ENCODE assay signal across 33 cellular contexts in genomic region chr20:40522405-40522804, GRCh38.
"Had no signal": no experiment of that assay in that cellular context is flagged by ENCODE, and none has a peak within 500 bp of the region (broad histone marks: within the 10 kb centered on the region; RNA-seq: fewer than 3 reads in every experiment).

No MANE protein-coding gene starts in this region.

- H3K27me3 ChIP-seq: MG63 had no signal

- H3K4me3 ChIP-seq: MG63 had no signal

- DNase-seq: Karpas-422, MG63, MM.1S, MV-4-11, NCI-H1048, NCI-H1092, NCI-H1092 treated with DMSO at 0.1 percent for 48 hours, NCI-H1105, NCI-H1105 treated with DMSO at 0.1 percent for 48 hours, NCI-H1417 treated with DMSO at 0.1 percent for 48 hours, NCI-H1436, NCI-H1436 treated with DMSO at 0.1 percent for 48 hours, NCI-H146, NCI-H1694, NCI-H1694 treated with DMSO at 0.1 percent for 48 hours, NCI-H187, NCI-H187 treated with DMSO at 0.1 percent for 48 hours, NCI-H1930, NCI-H2029, NCI-H2029 treated with DMSO at 0.1 percent for 48 hours, NCI-H2081, NCI-H2081 treated with DMSO at 0.1 percent for 48 hours, NCI-H2107, NCI-H2171, NCI-H2171 treated with DMSO at 0.1 percent for 48 hours, NCI-H2227 treated with DMSO at 0.1 percent for 48 hours, NCI-H226, NCI-H345, NCI-H446, NCI-H446 treated with DMSO at 0.1 percent for 48 hours, NCI-H510A, NCI-H510A treated with DMSO at 0.1 percent for 48 hours, NCI-H524 had no signal

- H3K36me3 ChIP-seq: MG63 had no signal
